ENCODE assay signal across 9 cellular contexts in genomic region chr12:51395283-51396230, GRCh38. TPM values are rescaled to one million over a fixed set of nuclear protein-coding genes. Genes with fewer than 3 reads are reported as not detected.
DNase-seq lines count a peak whose midpoint lies in the region; ATAC-seq lines count a peak whose summit lies in the region.
"Had no signal": no experiment of that assay in that cellular context is flagged by ENCODE, and none has a peak within 500 bp of the region (broad histone marks: within the 10 kb centered on the region; RNA-seq: fewer than 3 reads in every experiment).

No MANE protein-coding gene starts in this region.

- ATAC-seq in GM21360 (IDR thresholded peaks at IDR 0.05; ENCODE audit: unreplicated experiment) (peak; percentile 33), esophagus mucosa (no peak)

- DNase-seq in OCI-M1 (lab: John Stamatoyannopoulos, UW) (peak; percentile 81), epithelial cell of prostate (ENCODE audit: low read depth, low spot score) (no peak), NCI-H748 treated with DMSO at 0.1 percent for 48 hours (lab: John Stamatoyannopoulos, UW) (no peak), activated gamma-delta T cell treated with Interleukin-2 at 50 U/mL for 16 hours (no peak), NCI-H524 (lab: John Stamatoyannopoulos, UW) (no peak)
- DNase-seq: NCI-H1436 had no signal

- H3K27ac ChIP-seq in epithelial cell of prostate = peak overlapping the region; percentile 85

- peak overlapping the region; percentile 1; the same call in 1 of the 2 replicates for H3K4me3 ChIP-seq in GM08714 (ENCODE audit: low read length)

RNA-seq across cellular contexts. Expression of gene GALNT6, which starts 4.4 kb away (rescaled TPM):
- total RNA-seq in esophagus mucosa = 13.4 TPM

RNA-seq across cellular contexts. Expression of gene SLC4A8, which starts 29.1 kb away (rescaled TPM):
- 0.20 TPM for total RNA-seq in esophagus mucosa

RNA-seq across cellular contexts. Expression of gene CELA1, which starts 49.1 kb away (rescaled TPM):
- total RNA-seq in esophagus mucosa = not detected
